23 cellular contexts compared by ENCODE assay signal in genomic region chr7:107359520-107360316, GRCh38.
DNase-seq lines count a peak whose midpoint lies in the region; ATAC-seq, FAIRE-seq and TF ChIP-seq lines count a peak whose summit lies in the region.
"Had no signal": no experiment of that assay in that cellular context is flagged by ENCODE, and none has a peak within 500 bp of the region (broad histone marks: within the 10 kb centered on the region; RNA-seq: fewer than 3 reads in every experiment).

No MANE protein-coding gene starts in this region.

- no peak overlapping the region for H3K4me2 ChIP-seq in BLaER1
- H3K4me2 ChIP-seq in IMR-90 (ENCODE audit: low read depth, low read length), result no peak overlapping the region
- no peak overlapping the region for H3K4me2 ChIP-seq in K562 (ENCODE audit: insufficient read depth, low read length)
- H3K4me2 ChIP-seq in mesendoderm (ENCODE audit: low read length), result no peak overlapping the region
- H3K4me2 ChIP-seq: A549, PC-9 had no signal

- peak overlapping the region; percentile 56 for H2AK9ac ChIP-seq in IMR-90 (replicated peaks; ENCODE audit: low read depth, low read length, poor library complexity)

- H4K8ac ChIP-seq in IMR-90 (ENCODE audit: low read depth in 2 of 2, low read length in 2 of 2) (no peak overlapping the region), mesendoderm (ENCODE audit: low read depth, low read length) (no peak overlapping the region)

- no peak overlapping the region for H3K9ac ChIP-seq in BLaER1
- no peak overlapping the region for H3K9ac ChIP-seq in IMR-90 (ENCODE audit: low read depth, low read length)
- H3K9ac ChIP-seq in K562 (ENCODE audit: insufficient read depth in 1 of 2, low read depth in 2 of 2, low read length in 2 of 2), result no peak overlapping the region
- H3K9ac ChIP-seq in mesendoderm (ENCODE audit: low read length), result no peak overlapping the region

- peaks cover 30% of the 10 kb centered on the region for H3K9me3 ChIP-seq in BLaER1
- H3K9me3 ChIP-seq in IMR-90 (ENCODE audit: control insufficient read depth, insufficient read depth, low read length), result peaks cover 11% of the 10 kb centered on the region; the same call in 1 of the 2 replicates
- peaks cover 14% of the 10 kb centered on the region for H3K9me3 ChIP-seq in K562 (replicated peaks; ENCODE audit: control insufficient read depth, insufficient read depth, low read depth, low read length)

- H3K79me2 ChIP-seq in K562 (ENCODE audit: control insufficient read depth, insufficient read depth, low read length) (no peaks in the 10 kb centered on the region), mesendoderm (ENCODE audit: control insufficient read depth, insufficient read depth, low read length) (no peaks in the 10 kb centered on the region)

- H3K4me1 ChIP-seq in BLaER1 (no peaks in the 10 kb centered on the region), IMR-90 (ENCODE audit: control insufficient read depth, insufficient read depth, low read length) (peaks cover 2% of the 10 kb centered on the region; the same call in 1 of the 2 replicates), K562 (replicated peaks in 1 of 2; ENCODE audit: control insufficient read depth in 2 of 2, insufficient read depth in 2 of 2, low read length in 2 of 2) (no peaks in the 10 kb centered on the region), mesendoderm (ENCODE audit: control insufficient read depth, low read depth, low read length) (no peaks in the 10 kb centered on the region)
- H3K4me1 ChIP-seq: A549 had no signal

- POLR2A ChIA-PET in IMR-90 (lab: Charles Lee; ENCODE audit: unreplicated experiment), result no interaction called here
- POLR2A ChIA-PET in K562 (lab: Yijun Ruan, JAX), result interaction anchor here (0.9 kb wide), 1 partner anchor 14 kb away, joined by 3 read pairs; no protein-coding TSS in a partner anchor

- TF ChIP-seq EP300 in K562 (IDR thresholded peaks at IDR 0.05; ENCODE audit: low read length), result no peak

- H2AFZ ChIP-seq in IMR-90 (replicated peaks; ENCODE audit: low read length, poor library complexity) (no peak overlapping the region), K562 (ENCODE audit: low read depth, low read length) (no peak overlapping the region)
- H2AFZ ChIP-seq: PC-9 had no signal

- H2AK5ac ChIP-seq in IMR-90 (ENCODE audit: low read depth, low read length) (no peak overlapping the region; the same call in 1 of the 2 replicates), mesendoderm (ENCODE audit: low read length) (no peak overlapping the region)

- no peak for TF ChIP-seq RAD21 in IMR-90 (IDR thresholded peaks at IDR 0.05; ENCODE audit: low read length)
- no peak for TF ChIP-seq RAD21 in K562 (CRISPR knock-in tag; conservative IDR thresholded peaks at IDR 0.05 in 1 of 2, IDR thresholded peaks at IDR 0.05 in 1 of 2)

- no TSS peak for BruUV-seq in IMR-90 (replicated peaks; lab: Mats Ljungman, UMichigan)
- BruUV-seq in K562 (replicated peaks; lab: Mats Ljungman, UMichigan), result no TSS peak

- intact Hi-C loops in IMR-90 (cut with micrococcal nuclease), result no loop called here
- intact Hi-C loops in K562 (cut with micrococcal nuclease), result no loop called here

- H3K56ac ChIP-seq in IMR-90 (ENCODE audit: extremely low read depth, insufficient read depth, low read length), result no peak overlapping the region
- H3K56ac ChIP-seq in mesendoderm (ENCODE audit: low read length), result no peak overlapping the region

- H3K14ac ChIP-seq in IMR-90 (replicated peaks; ENCODE audit: low read depth, low read length), result no peak overlapping the region

- H2BK120ac ChIP-seq in IMR-90 (ENCODE audit: low read depth, low read length) (no peak overlapping the region), mesendoderm (ENCODE audit: low read depth, low read length) (no peak overlapping the region)

- H3K4me3 ChIP-seq in BLaER1, result peak overlapping the region; percentile 34
- H3K4me3 ChIP-seq in IMR-90 (ENCODE audit: insufficient read depth, low read depth, low read length), result no peak overlapping the region
- no peak overlapping the region for H3K4me3 ChIP-seq in K562
- H3K4me3 ChIP-seq in mesendoderm (ENCODE audit: low read length), result no peak overlapping the region
- H3K4me3 ChIP-seq: A549, PC-9 had no signal

- no peak for FAIRE-seq in K562 (lab: Jason Lieb, UNC)
- FAIRE-seq: A549, GM18507 had no signal

- H3K18ac ChIP-seq in IMR-90 (ENCODE audit: low read depth, low read length) (no peak overlapping the region), mesendoderm (ENCODE audit: low read length) (no peak overlapping the region)

- 97% methylated on average over 6 of the region's 9 CpGs; no CpG with 5 or more reads in 1 of the 2 experiments for WGBS in IMR-90 (ENCODE audit: extremely low coverage in 2 of 2, insufficient read length in 1 of 2), 2 experiments
- 91% methylated on average over 9 of the region's 9 CpGs for WGBS in K562 (ENCODE audit: insufficient coverage, low coverage, missing lambda C conversion rate)
- no CpG with 5 or more reads among the region's 9 CpGs for WGBS in mesendoderm (ENCODE audit: extremely low coverage, insufficient coverage, low lambda C conversion rate)

- no peak overlapping the region for H4K91ac ChIP-seq in IMR-90 (ENCODE audit: insufficient read depth, low read depth, low read length)

- no peak overlapping the region for H4K5ac ChIP-seq in IMR-90 (ENCODE audit: low read depth, low read length)
- H4K5ac ChIP-seq in mesendoderm (ENCODE audit: low read length), result no peak overlapping the region

- TF ChIP-seq CTCF in IMR-90 (conservative IDR thresholded peaks at IDR 0.05; ENCODE audit: low read depth, low read length), result no peak
- TF ChIP-seq CTCF in K562 (IDR thresholded peaks at IDR 0.05 in 2 of 3, conservative IDR thresholded peaks at IDR 0.05 in 1 of 3; ENCODE audit: insufficient read depth in 2 of 3, low read depth in 1 of 3, low read length in 3 of 3), result no peak

- H2BK15ac ChIP-seq in IMR-90 (ENCODE audit: low read depth, low read length) (no peak overlapping the region), mesendoderm (replicated peaks; ENCODE audit: low read depth) (no peak overlapping the region)

- no peaks in the 10 kb centered on the region for H3K9me1 ChIP-seq in IMR-90 (ENCODE audit: insufficient read depth, low read length)
- H3K9me1 ChIP-seq in K562 (ENCODE audit: control insufficient read depth, insufficient read depth, low read length), result no peaks in the 10 kb centered on the region

- dilution Hi-C loops in IMR-90 (cut with HindIII; ENCODE audit: low sequenced_read_pairs, unreplicated experiment), result no loop called here

- no peak overlapping the region for H3K23ac ChIP-seq in IMR-90 (ENCODE audit: low read depth, low read length)
- H3K23ac ChIP-seq in mesendoderm (ENCODE audit: low read length), result no peak overlapping the region

- H3K79me1 ChIP-seq in IMR-90 (ENCODE audit: low read depth in 1 of 2, low read length in 2 of 2) (no peaks in the 10 kb centered on the region; a peak in 2 of 4 replicates), mesendoderm (ENCODE audit: low read length) (no peaks in the 10 kb centered on the region)

- H3K27ac ChIP-seq in BLaER1 (no peak overlapping the region), IMR-90 (ENCODE audit: insufficient read depth, low read length) (no peak overlapping the region), K562 (ENCODE audit: extremely low read depth, low read depth, low read length) (no peak overlapping the region), mesendoderm (ENCODE audit: low read depth, low read length) (no peak overlapping the region)
- H3K27ac ChIP-seq: A549, C4-2B, PC-9 had no signal

- TF ChIP-seq POLR2A in IMR-90 (IDR thresholded peaks at IDR 0.05; ENCODE audit: low read depth, low read length) (no peak), K562 (conservative IDR thresholded peaks at IDR 0.05) (no peak), GM18505 (IDR thresholded peaks at IDR 0.05; ENCODE audit: borderline replicate concordance, extremely low read depth, insufficient read depth, insufficient read length) (no peak)

- H3K27me3 ChIP-seq in BLaER1, result no peaks in the 10 kb centered on the region
- no peaks in the 10 kb centered on the region for H3K27me3 ChIP-seq in IMR-90 (ENCODE audit: control insufficient read depth, insufficient read depth, low read length)
- no peaks in the 10 kb centered on the region for H3K27me3 ChIP-seq in K562 (ENCODE audit: control insufficient read depth in 2 of 2, insufficient read depth in 2 of 2, low read length in 2 of 2)
- no peaks in the 10 kb centered on the region for H3K27me3 ChIP-seq in mesendoderm (ENCODE audit: insufficient read depth, low read length, poor library complexity)

- in situ Hi-C loops in IMR-90 (cut with MboI; ENCODE audit: low sequenced_read_pairs), result no loop called here
- in situ Hi-C loops in K562 (cut with MboI), result no loop called here

- H2BK20ac ChIP-seq in IMR-90 (ENCODE audit: low read depth, low read length), result no peak overlapping the region

- no peak overlapping the region for H2BK5ac ChIP-seq in IMR-90 (ENCODE audit: low read depth, low read length, poor library complexity, severe bottlenecking)
- no peak overlapping the region for H2BK5ac ChIP-seq in mesendoderm (ENCODE audit: low read length)

- H4K20me1 ChIP-seq in BLaER1 (no peaks in the 10 kb centered on the region), IMR-90 (ENCODE audit: insufficient read depth, low read length) (no peaks in the 10 kb centered on the region), K562 (replicated peaks; ENCODE audit: control insufficient read depth, insufficient read depth, low read length) (no peaks in the 10 kb centered on the region)

- DNase-seq in IMR-90, result no peak
- DNase-seq in K562 (ENCODE audit: extremely low read depth in 1 of 4, low spot score in 3 of 4), result peak in 1 of 4 experiments; percentile 30
- peak; percentile 6 for DNase-seq in mesendoderm
- no peak for DNase-seq in middle frontal gyrus (ENCODE audit: extremely low spot score, low spot score)
- DNase-seq in NCI-H187 treated with DMSO at 0.1 percent for 48 hours (lab: John Stamatoyannopoulos, UW), result no peak
- DNase-seq: AML-193; CD8-positive, alpha-beta T cell; DMS 273 treated with DMSO at 0.1 percent for 48 hours; DND-41; NCI-H1092; NCI-H1417 treated with DMSO at 0.1 percent for 48 hours; NCI-H187; NCI-H446; NCI-H526; NCI-H82; NK-92 treated with Interleukin-12 subunit alpha and Interleukin-12 subunit beta, amount 100 ng/mL, for 24 hours; PC-9; SHP77 had no signal

- CTCF ChIA-PET in IMR-90 (lab: Yijun Ruan, JAX) (no interaction called here), K562 (lab: Yijun Ruan, JAX; ENCODE audit: low intra/inter-chr PET ratio) (no interaction called here)

- no peak overlapping the region for H3K4ac ChIP-seq in IMR-90 (ENCODE audit: low read depth, low read length)
- H3K4ac ChIP-seq in mesendoderm (ENCODE audit: low read depth, low read length), result no peak overlapping the region

- no peak for ATAC-seq in IMR-90 (ENCODE audit: low read depth)
- no peak; the same call in 2 of the 3 replicates for ATAC-seq in K562
- no peak for ATAC-seq in GM18505 (IDR thresholded peaks at IDR 0.05; ENCODE audit: unreplicated experiment)
- ATAC-seq: A549; CD8-positive, alpha-beta T cell had no signal

- peaks cover 43% of the 10 kb centered on the region for H3K36me3 ChIP-seq in BLaER1
- peaks cover 19% of the 10 kb centered on the region for H3K36me3 ChIP-seq in IMR-90 (ENCODE audit: control insufficient read depth, insufficient read depth, low read length)
- peaks cover 28% of the 10 kb centered on the region; the same call in 2 of the 3 replicates for H3K36me3 ChIP-seq in K562 (ENCODE audit: control insufficient read depth, insufficient read depth, low read length)
- no peaks in the 10 kb centered on the region for H3K36me3 ChIP-seq in mesendoderm (ENCODE audit: control insufficient read depth, insufficient read depth, low read length)
